In the genomic region with DNA sequence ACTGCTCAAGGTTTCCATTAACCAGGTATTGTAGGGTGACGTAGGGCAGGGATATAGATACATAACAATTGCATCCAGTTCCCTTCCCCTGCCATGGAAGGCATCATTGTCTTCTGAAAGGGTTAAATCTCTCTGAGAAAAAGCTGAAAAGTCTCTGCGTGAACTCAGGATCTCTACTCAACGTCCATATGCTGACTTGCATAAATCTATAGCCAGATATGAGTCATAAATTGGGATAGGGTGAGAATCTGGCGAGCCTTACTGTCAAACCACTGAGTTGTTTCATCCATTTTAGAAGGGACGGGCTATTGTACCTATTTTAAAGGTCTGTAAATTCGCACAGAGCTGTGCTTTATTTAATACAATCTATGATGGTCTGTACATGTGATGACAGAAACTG, we compare ENCODE assay signal across 25 cellular contexts.
"Had no signal": no experiment of that assay in that cellular context is flagged by ENCODE, and none has a peak within 500 bp of the region (broad histone marks: within the 10 kb centered on the region; RNA-seq: fewer than 3 reads in every experiment).

No MANE protein-coding gene starts in this region.

- H3K27me3 ChIP-seq: stomach, suprapubic skin, testis, thyroid gland, tibial artery, tibial nerve, transverse colon, upper lobe of left lung, upper lobe of right lung, uterus, vagina had no signal

- H3K36me3 ChIP-seq: stomach, thoracic aorta, thyroid gland, tibial artery, transverse colon, upper lobe of right lung, uterus, vagina had no signal

- H3K27ac ChIP-seq: stomach, suprapubic skin, testis, thoracic aorta, thyroid gland, tibial artery, tibial nerve, transverse colon, upper lobe of left lung, upper lobe of right lung, uterus, vagina had no signal

- H3K9me3 ChIP-seq: suprapubic skin, testis, thoracic aorta, thyroid gland, transverse colon, upper lobe of left lung, upper lobe of right lung, vagina had no signal

- H3K4me3 ChIP-seq: stomach, suprapubic skin, testis, thoracic aorta, thyroid gland, tibial artery, tibial nerve, transverse colon, upper lobe of left lung, upper lobe of right lung, uterus, vagina had no signal

- ATAC-seq: stimulated activated effector memory CD8-positive, alpha-beta T cell treated with anti-CD3 and anti-CD28 coated beads, Interleukin-12 subunit alpha, Interleukin-12 subunit beta, amount 100 ng/mL, for 72 hours; stimulated activated memory B cell treated with anti-CD40 and anti-IgM and Interleukin-4, amounts not matched to agents 10 μg/mL and 1 μg/mL and 100 μg/mL, for 72 hours; stimulated activated naive B cell treated with anti-CD40 and anti-IgM and Interleukin-4, amounts not matched to agents 10 μg/mL and 1 μg/mL and 100 μg/mL, for 72 hours; stimulated activated naive CD8-positive, alpha-beta T cell treated with anti-CD3 and anti-CD28 coated beads, Interleukin-15, amount 100 ng/mL, for 72 hours; stimulated activated naive CD8-positive, alpha-beta T cell treated with anti-CD3 and anti-CD28 coated beads, Interleukin-15, Interleukin-2, amounts not matched to agents 100 U/mL and 50 U/mL, for 24 hours; upper lobe of right lung had no signal

- H3K4me1 ChIP-seq: stomach, suprapubic skin, testis, thyroid gland, tibial artery, tibial nerve, transverse colon, upper lobe of left lung, upper lobe of right lung, uterus, vagina had no signal

- DNase-seq: stimulated activated CD4-positive, alpha-beta T cell treated with anti-CD3 and anti-CD28 coated beads, Interleukin-2, amount 100 ng/mL, for 48 hours; stimulated activated CD4-positive, alpha-beta T cell treated with anti-CD3 and anti-CD28 coated beads, Interleukin-4, amount 100 ng/mL, for 1 hour; stimulated activated CD4-positive, alpha-beta T cell treated with anti-CD3 and anti-CD28 coated beads, Interleukin-4, amount 100 ng/mL, for 4 hours; stimulated activated CD8-positive, alpha-beta memory T cell treated with anti-CD3 and anti-CD28 coated beads, Interleukin-4, amount 100 ng/mL, for 48 hours; stimulated activated naive B cell treated with anti-CD40 and anti-IgM and Interleukin-4, amounts not matched to agents 10 μg/mL and 1 μg/mL and 100 μg/mL, for 72 hours; stimulated activated naive CD4-positive, alpha-beta T cell; stimulated activated naive CD4-positive, alpha-beta T cell treated with Interleukin-2 at 50 U/mL for 16 hours; stimulated activated naive CD8-positive, alpha-beta T cell treated with anti-CD3 and anti-CD28 coated beads, Interleukin-15, amount 100 ng/mL, for 72 hours; stimulated activated naive CD8-positive, alpha-beta T cell treated with anti-CD3 and anti-CD28 coated beads, Interleukin-15, Interleukin-2, amounts not matched to agents 100 U/mL and 50 U/mL, for 24 hours; stomach; substantia nigra; testis; thyroid gland; tibial artery; transverse colon; trophoblast cell; upper lobe of left lung; upper lobe of right lung; uterus had no signal
